In genomic region chr4:102343964-102344519, GRCh38 we compare ENCODE assay signal across 1 cellular context.
TF ChIP-seq lines count a peak whose summit lies in the region.

No MANE protein-coding gene starts in this region.

TF ChIP-seq in IMR-90, 13 proteins besides CTCF, POLR2A, EP300 and RAD21 (continued from another document):
- no peak for TF ChIP-seq MAFK (IDR thresholded peaks at IDR 0.05; ENCODE audit: low read depth, low read length)
- no peak for TF ChIP-seq MAZ (IDR thresholded peaks at IDR 0.05; ENCODE audit: borderline replicate concordance, low read depth, low read length)
- TF ChIP-seq CHD1 (IDR thresholded peaks at IDR 0.05; ENCODE audit: low read depth, low read length) = no peak
- no peak for TF ChIP-seq MXI1 (IDR thresholded peaks at IDR 0.05; ENCODE audit: borderline replicate concordance, low read depth, low read length)
- no peak for TF ChIP-seq RFX5 (IDR thresholded peaks at IDR 0.05; ENCODE audit: low read depth, low read length)
- no peak for TF ChIP-seq NFE2L2 (IDR thresholded peaks at IDR 0.05; ENCODE audit: low read depth, low read length)
TF ChIP-seq in IMR-90: peak in this region for 0.
